Comparison of ENCODE assay signal across 12 cellular contexts in genomic region chr12:622420-622819, GRCh38. TPM values are rescaled to one million over a fixed set of nuclear protein-coding genes. Genes with fewer than 3 reads are reported as not detected.
DNase-seq lines count a peak whose midpoint lies in the region; ATAC-seq and TF ChIP-seq lines count a peak whose summit lies in the region.
"Had no signal": no experiment of that assay in that cellular context is flagged by ENCODE, and none has a peak within 500 bp of the region (broad histone marks: within the 10 kb centered on the region; RNA-seq: fewer than 3 reads in every experiment).

No MANE protein-coding gene starts in this region.

- H2AFZ ChIP-seq in neural progenitor cell (replicated peaks), result no peak overlapping the region

- TF ChIP-seq EP300 in suprapubic skin (IDR thresholded peaks at IDR 0.05), result no peak

- H3K36me3 Mint-ChIP-seq in activated naive CD8-positive, alpha-beta T cell treated with anti-CD3 and anti-CD28 coated beads for 36 hours, result no peaks in the 10 kb centered on the region
- H3K36me3 Mint-ChIP-seq in neural progenitor cell, result no peaks in the 10 kb centered on the region

- H3K27me3 ChIP-seq in neural progenitor cell, result no peaks in the 10 kb centered on the region
- no peaks in the 10 kb centered on the region for H3K27me3 ChIP-seq in suprapubic skin
- H3K27me3 ChIP-seq: colonic mucosa had no signal

- no peaks in the 10 kb centered on the region for H3K9me3 ChIP-seq in neural progenitor cell (ENCODE audit: low read depth)
- H3K9me3 ChIP-seq in suprapubic skin, result no peaks in the 10 kb centered on the region
- H3K9me3 ChIP-seq: colonic mucosa had no signal

- H3K4me1 ChIP-seq in neural progenitor cell, result peaks cover 21% of the 10 kb centered on the region
- H3K4me1 ChIP-seq in suprapubic skin, result peaks cover 25% of the 10 kb centered on the region
- H3K4me1 ChIP-seq: colonic mucosa had no signal

- H3K27ac Mint-ChIP-seq in activated naive CD8-positive, alpha-beta T cell treated with anti-CD3 and anti-CD28 coated beads for 36 hours, result peak overlapping the region; percentile 87
- peak overlapping the region; percentile 57 for H3K27ac Mint-ChIP-seq in neural progenitor cell

- DNase-seq in NOMO-1 (lab: John Stamatoyannopoulos, UW; ENCODE audit: unreplicated experiment in 2 of 2), result peak; percentile 16 to 42
- no peak for DNase-seq in NOMO-1 treated with dmso at 0.1 percent for 144 hours (lab: John Stamatoyannopoulos, UW; ENCODE audit: unreplicated experiment)
- peak; percentile 11 to 24 for DNase-seq in Kasumi-1 (lab: John Stamatoyannopoulos, UW)
- no peak for DNase-seq in activated naive CD8-positive, alpha-beta T cell treated with anti-CD3 and anti-CD28 coated beads for 36 hours
- no peak for DNase-seq in neural progenitor cell (ENCODE audit: low spot score)
- DNase-seq in DMS79 treated with DMSO at 0.1 percent for 48 hours (lab: John Stamatoyannopoulos, UW), result no peak
- DNase-seq in suprapubic skin (ENCODE audit: low spot score in 2 of 2), result no peak
- DNase-seq: colonic mucosa; NCI-H2029; stimulated activated CD4-positive, alpha-beta T cell treated with anti-CD3 and anti-CD28 coated beads, Interleukin-15, amount 100 ng/mL, for 24 hours had no signal

- H3K36me3 ChIP-seq in neural progenitor cell (no peaks in the 10 kb centered on the region), suprapubic skin (no peaks in the 10 kb centered on the region)
- H3K36me3 ChIP-seq: colonic mucosa had no signal

- no peaks in the 10 kb centered on the region for H3F3A ChIP-seq in neural progenitor cell (ENCODE audit: low read depth)

- H3K4me3 ChIP-seq in neural progenitor cell (no peak overlapping the region), suprapubic skin (no peak overlapping the region)
- H3K4me3 ChIP-seq: colonic mucosa had no signal

- no peak overlapping the region for H3K9ac ChIP-seq in neural progenitor cell

- H3K27ac ChIP-seq in neural progenitor cell (no peak overlapping the region), suprapubic skin (no peak overlapping the region)
- H3K27ac ChIP-seq: 22Rv1, colonic mucosa had no signal

- TF ChIP-seq POLR2A in suprapubic skin (IDR thresholded peaks at IDR 0.05), result no peak

- ATAC-seq in GM19328 (IDR thresholded peaks at IDR 0.05; ENCODE audit: unreplicated experiment), result no peak

- peaks cover 32% of the 10 kb centered on the region for H3K4me1 Mint-ChIP-seq in activated naive CD8-positive, alpha-beta T cell treated with anti-CD3 and anti-CD28 coated beads for 36 hours
- peaks cover 18% of the 10 kb centered on the region for H3K4me1 Mint-ChIP-seq in neural progenitor cell

- H4K20me1 ChIP-seq in neural progenitor cell (ENCODE audit: low read depth), result no peaks in the 10 kb centered on the region

- no peak overlapping the region for H3K4me3 Mint-ChIP-seq in activated naive CD8-positive, alpha-beta T cell treated with anti-CD3 and anti-CD28 coated beads for 36 hours
- no peak overlapping the region for H3K4me3 Mint-ChIP-seq in neural progenitor cell

- TF ChIP-seq CTCF in neural progenitor cell (IDR thresholded peaks at IDR 0.05), result no peak
- TF ChIP-seq CTCF in suprapubic skin (IDR thresholded peaks at IDR 0.05), result no peak

- WGBS in suprapubic skin, result 58% methylated on average over 3 of the region's 3 CpGs

- H3K27me3 Mint-ChIP-seq in activated naive CD8-positive, alpha-beta T cell treated with anti-CD3 and anti-CD28 coated beads for 36 hours, result no peaks in the 10 kb centered on the region
- peaks cover 13% of the 10 kb centered on the region for H3K27me3 Mint-ChIP-seq in neural progenitor cell (ENCODE audit: insufficient read depth, low read depth)

- H3K9me3 Mint-ChIP-seq in activated naive CD8-positive, alpha-beta T cell treated with anti-CD3 and anti-CD28 coated beads for 36 hours, result no peaks in the 10 kb centered on the region
- H3K9me3 Mint-ChIP-seq in neural progenitor cell, result no peaks in the 10 kb centered on the region

- H3K4me2 ChIP-seq in neural progenitor cell, result no peak overlapping the region

- H3K79me2 ChIP-seq in neural progenitor cell (ENCODE audit: low read depth), result no peaks in the 10 kb centered on the region

RNA-seq across cellular contexts. Expression of gene NINJ2, which starts 40.8 kb away (rescaled TPM):
- 1 to 10 TPM; 1.4 to 1.9 TPM for total RNA-seq in activated naive CD8-positive, alpha-beta T cell treated with anti-CD3 and anti-CD28 coated beads for 36 hours
- total RNA-seq in neural progenitor cell (ENCODE audit: low replicate concordance), result 0.37 TPM in 1 of 2 replicates, not detected in the other
- total RNA-seq in suprapubic skin, result 10 to 100 TPM in 2 of 4 donors, 1 to 10 TPM in 2; 7.6 to 20.9 (median 12.6) TPM

Comparison
In these comparisons a context has a peak if more than half of its experiments do, and no peak if none do; other contexts are left out.
1. DNase-seq: peak in NOMO-1 (2 of 2) and Kasumi-1 (2 of 2); none in NOMO-1 treated with dmso at 0.1 percent for 144 hours (single experiment), activated naive CD8-positive, alpha-beta T cell treated with anti-CD3 and anti-CD28 coated beads for 36 hours (single experiment), neural progenitor cell (single experiment), DMS79 treated with DMSO at 0.1 percent for 48 hours (single experiment) and suprapubic skin (0 of 2).